In the genomic region with DNA sequence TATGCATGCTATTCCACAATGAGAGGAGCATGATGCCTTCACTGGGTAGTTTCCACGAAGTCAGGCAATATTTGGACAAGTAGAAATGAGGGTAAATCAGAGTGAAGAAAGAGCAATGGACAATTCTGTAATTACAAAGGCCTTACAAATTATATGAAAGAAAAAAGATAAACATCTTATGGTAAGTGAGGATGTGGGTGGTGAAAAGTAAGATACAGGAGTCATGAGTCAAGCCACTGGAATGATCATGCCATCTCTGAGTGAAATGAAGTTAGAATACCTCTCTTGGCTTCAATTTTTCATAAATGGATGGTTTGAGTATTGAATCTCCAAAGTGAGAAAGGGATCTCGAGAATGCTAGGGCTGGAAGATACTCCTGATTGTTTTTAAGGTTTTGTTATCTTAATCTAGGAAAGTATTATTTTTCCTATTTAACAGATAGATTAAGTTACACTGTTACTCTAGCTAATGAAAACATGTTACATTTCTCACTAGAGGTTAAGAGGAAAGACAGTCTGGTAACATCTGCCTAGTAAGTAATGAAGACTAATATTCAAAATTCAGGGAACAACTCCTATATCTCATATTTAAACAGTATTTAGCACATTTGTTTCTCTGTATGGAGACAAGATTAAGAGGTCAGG, we compare ENCODE assay signal across 1 cellular context.
TF ChIP-seq lines count a peak whose summit lies in the region.

No MANE protein-coding gene starts in this region.

TF ChIP-seq in HCT116, 20 proteins besides CTCF, POLR2A, EP300 and RAD21 (continued from another document):
- TF ChIP-seq, protein P1, sequence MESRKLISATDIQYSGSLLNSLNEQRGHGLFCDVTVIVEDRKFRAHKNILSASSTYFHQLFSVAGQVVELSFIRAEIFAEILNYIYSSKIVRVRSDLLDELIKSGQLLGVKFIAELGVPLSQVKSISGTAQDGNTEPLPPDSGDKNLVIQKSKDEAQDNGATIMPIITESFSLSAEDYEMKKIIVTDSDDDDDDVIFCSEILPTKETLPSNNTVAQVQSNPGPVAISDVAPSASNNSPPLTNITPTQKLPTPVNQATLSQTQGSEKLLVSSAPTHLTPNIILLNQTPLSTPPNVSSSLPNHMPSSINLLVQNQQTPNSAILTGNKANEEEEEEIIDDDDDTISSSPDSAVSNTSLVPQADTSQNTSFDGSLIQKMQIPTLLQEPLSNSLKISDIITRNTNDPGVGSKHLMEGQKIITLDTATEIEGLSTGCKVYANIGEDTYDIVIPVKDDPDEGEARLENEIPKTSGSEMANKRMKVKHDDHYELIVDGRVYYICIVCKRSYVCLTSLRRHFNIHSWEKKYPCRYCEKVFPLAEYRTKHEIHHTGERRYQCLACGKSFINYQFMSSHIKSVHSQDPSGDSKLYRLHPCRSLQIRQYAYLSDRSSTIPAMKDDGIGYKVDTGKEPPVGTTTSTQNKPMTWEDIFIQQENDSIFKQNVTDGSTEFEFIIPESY (IDR thresholded peaks at IDR 0.05; ENCODE audit: extremely low read depth, insufficient replicate concordance, low read length), result no peak
- no peak for TF ChIP-seq FOSL1 (IDR thresholded peaks at IDR 0.05; ENCODE audit: low read depth)
- TF ChIP-seq CEBPB (IDR thresholded peaks at IDR 0.05; ENCODE audit: low read depth), result no peak
- no peak for TF ChIP-seq SP1 (IDR thresholded peaks at IDR 0.05; ENCODE audit: low read depth)
